ENCODE assay signal across 8 cellular contexts in the genomic region with DNA sequence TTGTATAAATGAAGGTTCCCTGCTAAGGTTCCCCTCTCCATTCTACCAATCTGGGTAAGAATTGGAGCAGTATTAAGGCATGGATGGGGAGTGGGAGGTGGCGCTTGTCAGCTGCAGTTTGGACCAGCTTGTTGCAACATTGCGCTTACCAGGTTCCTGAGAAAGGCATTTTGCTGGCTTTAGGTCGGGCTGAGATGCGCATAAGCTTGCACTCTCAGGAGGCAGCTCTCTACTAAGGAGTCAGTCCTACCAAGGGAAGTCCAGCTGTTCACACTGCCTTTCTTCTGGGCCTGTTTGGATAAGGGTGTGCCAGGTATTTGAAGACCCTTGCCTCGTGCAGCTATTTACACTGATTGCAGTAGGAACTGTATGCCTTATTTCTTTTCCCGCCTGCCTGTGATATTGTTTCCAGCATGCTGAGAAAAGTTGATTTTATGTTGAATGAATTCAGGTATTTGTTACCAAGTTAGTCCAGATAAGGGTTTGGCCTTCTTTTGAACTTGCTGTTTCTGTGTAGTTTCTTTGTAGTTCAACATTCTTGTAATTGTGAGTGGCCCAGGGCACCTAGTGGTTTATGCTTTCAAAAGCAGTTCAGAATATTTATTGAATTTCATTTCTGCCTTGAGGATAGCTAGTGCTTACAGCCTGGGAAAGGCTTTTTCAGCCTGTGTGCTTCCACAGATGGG. TPM values are rescaled to one million over a fixed set of nuclear protein-coding genes. Genes with fewer than 3 reads are reported as not detected.
A peak's percentile ranks its signal among the peaks of the same experiment; 100 is the strongest.
DNase-seq lines count a peak whose midpoint lies in the region; ATAC-seq, FAIRE-seq and TF ChIP-seq lines count a peak whose summit lies in the region.

No MANE protein-coding gene starts in this region.

- no peaks in the 10 kb centered on the region for H3K27me3 ChIP-seq in PC-3 (ENCODE audit: low read length)
- H3K27me3 ChIP-seq in endodermal cell (ENCODE audit: control insufficient read depth, insufficient read depth, low read length, poor library complexity, severe bottlenecking): no peaks in the 10 kb centered on the region
- no peaks in the 10 kb centered on the region for H3K27me3 ChIP-seq in parathyroid adenoma (ENCODE audit: control insufficient read depth, insufficient read depth, low read length)
- H3K27me3 ChIP-seq in esophagus squamous epithelium: no peaks in the 10 kb centered on the region

- no peaks in the 10 kb centered on the region for H3K27me3 Mint-ChIP-seq in endodermal cell (ENCODE audit: insufficient read depth)

- H3K27ac ChIP-seq in PC-3 (ENCODE audit: low read length): no peak overlapping the region
- no peak overlapping the region for H3K27ac ChIP-seq in endodermal cell (ENCODE audit: low read depth, low read length)
- peak overlapping the region; percentile 94 for H3K27ac ChIP-seq in parathyroid adenoma
- peak overlapping the region in 1 of 4 donors; percentile 98 for H3K27ac ChIP-seq in esophagus squamous epithelium

- H3K4me3 ChIP-seq in GM08714 (ENCODE audit: low read length) (peak overlapping the region; percentile 96; the same call in 1 of the 2 replicates), PC-3 (ENCODE audit: low read length) (peak overlapping the region; percentile 96), endodermal cell (ENCODE audit: low read length) (peak overlapping the region; percentile 93), parathyroid adenoma (ENCODE audit: low read depth, low read length) (peak overlapping the region; percentile 84), esophagus squamous epithelium (peak overlapping the region in 2 of 4 donors; percentile 87 to 88)

- CTCF ChIA-PET in PC-3 (lab: Charles Lee): no interaction called here

- no TSS peak for BruUV-seq in PC-3 (replicated peaks; lab: Mats Ljungman, UMichigan)

- ATAC-seq in PC-3: no peak

- peaks cover 74% of the 10 kb centered on the region for H3K79me2 ChIP-seq in PC-3 (ENCODE audit: low read length)
- peaks cover 37% of the 10 kb centered on the region for H3K79me2 ChIP-seq in parathyroid adenoma

- no peaks in the 10 kb centered on the region for H3F3A ChIP-seq in PC-3 (ENCODE audit: low read length, unreplicated experiment)

- no peaks in the 10 kb centered on the region for H3K9me2 ChIP-seq in PC-3 (replicated peaks; ENCODE audit: low read length)

- intact Hi-C loops in PC-3 (cut with micrococcal nuclease): loop anchor here (2.0 to 5.0 kb wide), 3 partner anchors 21 to 397 kb away; a partner anchor contains a TSS
- intact Hi-C loops in esophagus squamous epithelium (cut with DNase I): no loop called here

- peaks cover 42% of the 10 kb centered on the region for H3K4me1 Mint-ChIP-seq in endodermal cell

- TF ChIP-seq POLR2A in esophagus squamous epithelium (IDR thresholded peaks at IDR 0.05): no peak

- WGBS in endodermal cell (ENCODE audit: insufficient coverage in 1 of 2, insufficient read length in 1 of 2), 2 experiments: 67 to 72% methylated on average over 6 of the region's 6 CpGs
- 78 to 83% methylated on average over 6 of the region's 6 CpGs for WGBS in esophagus squamous epithelium, 2 donors

- H3K4me2 ChIP-seq in PC-3 (ENCODE audit: low read length) (peak overlapping the region; percentile 98), parathyroid adenoma (ENCODE audit: low read length) (peak overlapping the region; percentile 88)

- peaks cover 17% of the 10 kb centered on the region for H3K36me3 Mint-ChIP-seq in endodermal cell (ENCODE audit: low read depth)

- peak overlapping the region; percentile 89 for H3K4me3 Mint-ChIP-seq in endodermal cell

- H3K9ac ChIP-seq in PC-3 (ENCODE audit: low read length) (no peak overlapping the region), endodermal cell (ENCODE audit: extremely low read depth, low read length, poor library complexity, severe bottlenecking) (no peak overlapping the region), parathyroid adenoma (no peak overlapping the region)

- DNase-seq in PC-3: no peak
- peak; percentile 63 for DNase-seq in endodermal cell
- no peak for DNase-seq in RCC 7860 (ENCODE audit: low spot score)
- DNase-seq in esophagus squamous epithelium (lab: John Stamatoyannopoulos, UW): no peak
- no peak for DNase-seq in NCI-H524 (lab: John Stamatoyannopoulos, UW)
- no peak for DNase-seq in stimulated activated CD4-positive, alpha-beta T cell treated with anti-CD3 and anti-CD28 coated beads, Interleukin-2, amount 100 ng/mL, for 24 hours

- no peak overlapping the region for H2AFZ ChIP-seq in PC-3 (ENCODE audit: low read length)
- no peak overlapping the region for H2AFZ ChIP-seq in parathyroid adenoma

- H4K20me1 ChIP-seq in PC-3 (ENCODE audit: low read length): peaks cover 49% of the 10 kb centered on the region

- TF ChIP-seq CTCF in PC-3 (conservative IDR thresholded peaks at IDR 0.05; ENCODE audit: low read depth, low read length) (no peak), endodermal cell (conservative IDR thresholded peaks at IDR 0.05) (no peak), parathyroid adenoma (IDR thresholded peaks at IDR 0.05) (no peak), esophagus squamous epithelium (IDR thresholded peaks at IDR 0.05) (no peak)

- H3K4me1 ChIP-seq in PC-3 (ENCODE audit: insufficient read depth, low read length): peaks cover 40% of the 10 kb centered on the region
- H3K4me1 ChIP-seq in endodermal cell (ENCODE audit: control insufficient read depth, insufficient read depth, low read length): no peaks in the 10 kb centered on the region
- peaks cover 41% of the 10 kb centered on the region for H3K4me1 ChIP-seq in parathyroid adenoma
- H3K4me1 ChIP-seq in esophagus squamous epithelium: peaks cover 19 to 65% (median 22%) of the 10 kb centered on the region in 3 donors

- POLR2A ChIA-PET in PC-3 (lab: Charles Lee; ENCODE audit: unreplicated experiment): no interaction called here

- no peaks in the 10 kb centered on the region for H3K9me3 Mint-ChIP-seq in endodermal cell

- FAIRE-seq in RCC 7860 (lab: Jason Lieb, UNC): no peak

- H3K9me3 ChIP-seq in PC-3 (ENCODE audit: low read length) (no peaks in the 10 kb centered on the region), endodermal cell (ENCODE audit: control insufficient read depth, low read length) (no peaks in the 10 kb centered on the region), parathyroid adenoma (ENCODE audit: control insufficient read depth, low read length) (no peaks in the 10 kb centered on the region), esophagus squamous epithelium (no peaks in the 10 kb centered on the region)

- H3K36me3 ChIP-seq in PC-3 (ENCODE audit: low read depth, low read length) (peaks cover 15% of the 10 kb centered on the region), endodermal cell (ENCODE audit: control insufficient read depth, insufficient read depth, low read length) (peaks cover 20% of the 10 kb centered on the region), parathyroid adenoma (ENCODE audit: control insufficient read depth, insufficient read depth, low read length) (no peaks in the 10 kb centered on the region), esophagus squamous epithelium (peaks cover 3 to 16% (median 7%) of the 10 kb centered on the region in 3 donors)

- H3K27ac Mint-ChIP-seq in endodermal cell: no peak overlapping the region

RNA-seq across cellular contexts. Expression of a gene that starts 2.6 kb away (rescaled TPM):
- total RNA-seq in PC-3 (2014; rRNA removed) (158 and 166 TPM in 2 replicates), endodermal cell (100 to 1,000 TPM; 188 to 195 TPM), esophagus squamous epithelium (10 to 100 TPM; 20.7 to 48.9 (median 34.3) TPM)
- 74.9 TPM for polyA plus RNA-seq in endodermal cell (2013, experiment 1 of 2)
- polyA plus RNA-seq in endodermal cell (2013, experiment 2 of 2): 85.2 TPM

RNA-seq across cellular contexts. Expression of a gene that starts 20.7 kb away (rescaled TPM):
- 15.9 and 23.8 TPM in 2 replicates for total RNA-seq in PC-3 (2014; rRNA removed)
- 10 to 100 TPM; 52.8 to 60.7 TPM for total RNA-seq in endodermal cell
- 51.5 TPM for polyA plus RNA-seq in endodermal cell (2013, experiment 1 of 2)
- 48.1 TPM for polyA plus RNA-seq in endodermal cell (2013, experiment 2 of 2)
- 10 to 100 TPM in 3 of 4 donors, 1 to 10 TPM in 1; 6.4 to 23.3 (median 12.4) TPM for total RNA-seq in esophagus squamous epithelium

RNA-seq across cellular contexts. Expression of a gene that starts 36.1 kb away (rescaled TPM):
- total RNA-seq in PC-3 (2014; rRNA removed) (14.5 and 19.6 TPM in 2 replicates), endodermal cell (1 to 10 TPM; 8.0 to 9.2 TPM), esophagus squamous epithelium (10 to 100 TPM; 11.3 to 30.9 (median 19.6) TPM)
- 6.9 TPM for polyA plus RNA-seq in endodermal cell (2013, experiment 1 of 2)
- 5.5 TPM for polyA plus RNA-seq in endodermal cell (2013, experiment 2 of 2)

RNA-seq across cellular contexts. Expression of a gene that starts 49.1 kb away (rescaled TPM):
- not detected in 2 replicates for total RNA-seq in PC-3 (2014; rRNA removed)
- under 1 TPM; 0.29 to 0.86 TPM for total RNA-seq in endodermal cell
- polyA plus RNA-seq in endodermal cell (2013, experiment 1 of 2): 0.93 TPM
- 1.2 TPM for polyA plus RNA-seq in endodermal cell (2013, experiment 2 of 2)
- 1 to 10 TPM in 2 of 4 donors, under 1 TPM in 2; 0.19 to 2.4 (median 1.3) TPM for total RNA-seq in esophagus squamous epithelium
